Comparison of ENCODE assay signal across 1 cellular context in the genomic region with DNA sequence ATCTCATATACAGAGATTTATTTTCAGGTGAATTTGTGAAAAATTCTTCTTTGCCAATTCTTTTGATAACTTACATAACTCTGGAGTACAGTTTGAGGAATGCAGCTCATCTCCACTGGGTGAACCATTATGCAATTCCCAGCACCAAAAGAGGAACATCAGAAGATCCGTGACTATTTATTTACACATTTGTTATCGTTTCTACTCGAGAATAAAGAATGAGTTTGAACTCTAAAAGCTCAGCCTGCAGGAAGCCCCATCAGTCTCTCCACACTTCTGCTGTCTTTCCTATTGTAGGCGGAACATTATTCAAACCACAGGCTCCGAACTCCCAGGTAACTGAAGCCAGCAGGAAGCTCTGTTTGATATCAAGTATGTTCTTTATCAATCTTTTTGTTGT.
TF ChIP-seq lines count a peak whose summit lies in the region.

No MANE protein-coding gene starts in this region.

TF ChIP-seq in GM23338, 12 proteins besides CTCF, POLR2A, EP300 and RAD21 (continued from another document):
- TF ChIP-seq, protein P1, sequence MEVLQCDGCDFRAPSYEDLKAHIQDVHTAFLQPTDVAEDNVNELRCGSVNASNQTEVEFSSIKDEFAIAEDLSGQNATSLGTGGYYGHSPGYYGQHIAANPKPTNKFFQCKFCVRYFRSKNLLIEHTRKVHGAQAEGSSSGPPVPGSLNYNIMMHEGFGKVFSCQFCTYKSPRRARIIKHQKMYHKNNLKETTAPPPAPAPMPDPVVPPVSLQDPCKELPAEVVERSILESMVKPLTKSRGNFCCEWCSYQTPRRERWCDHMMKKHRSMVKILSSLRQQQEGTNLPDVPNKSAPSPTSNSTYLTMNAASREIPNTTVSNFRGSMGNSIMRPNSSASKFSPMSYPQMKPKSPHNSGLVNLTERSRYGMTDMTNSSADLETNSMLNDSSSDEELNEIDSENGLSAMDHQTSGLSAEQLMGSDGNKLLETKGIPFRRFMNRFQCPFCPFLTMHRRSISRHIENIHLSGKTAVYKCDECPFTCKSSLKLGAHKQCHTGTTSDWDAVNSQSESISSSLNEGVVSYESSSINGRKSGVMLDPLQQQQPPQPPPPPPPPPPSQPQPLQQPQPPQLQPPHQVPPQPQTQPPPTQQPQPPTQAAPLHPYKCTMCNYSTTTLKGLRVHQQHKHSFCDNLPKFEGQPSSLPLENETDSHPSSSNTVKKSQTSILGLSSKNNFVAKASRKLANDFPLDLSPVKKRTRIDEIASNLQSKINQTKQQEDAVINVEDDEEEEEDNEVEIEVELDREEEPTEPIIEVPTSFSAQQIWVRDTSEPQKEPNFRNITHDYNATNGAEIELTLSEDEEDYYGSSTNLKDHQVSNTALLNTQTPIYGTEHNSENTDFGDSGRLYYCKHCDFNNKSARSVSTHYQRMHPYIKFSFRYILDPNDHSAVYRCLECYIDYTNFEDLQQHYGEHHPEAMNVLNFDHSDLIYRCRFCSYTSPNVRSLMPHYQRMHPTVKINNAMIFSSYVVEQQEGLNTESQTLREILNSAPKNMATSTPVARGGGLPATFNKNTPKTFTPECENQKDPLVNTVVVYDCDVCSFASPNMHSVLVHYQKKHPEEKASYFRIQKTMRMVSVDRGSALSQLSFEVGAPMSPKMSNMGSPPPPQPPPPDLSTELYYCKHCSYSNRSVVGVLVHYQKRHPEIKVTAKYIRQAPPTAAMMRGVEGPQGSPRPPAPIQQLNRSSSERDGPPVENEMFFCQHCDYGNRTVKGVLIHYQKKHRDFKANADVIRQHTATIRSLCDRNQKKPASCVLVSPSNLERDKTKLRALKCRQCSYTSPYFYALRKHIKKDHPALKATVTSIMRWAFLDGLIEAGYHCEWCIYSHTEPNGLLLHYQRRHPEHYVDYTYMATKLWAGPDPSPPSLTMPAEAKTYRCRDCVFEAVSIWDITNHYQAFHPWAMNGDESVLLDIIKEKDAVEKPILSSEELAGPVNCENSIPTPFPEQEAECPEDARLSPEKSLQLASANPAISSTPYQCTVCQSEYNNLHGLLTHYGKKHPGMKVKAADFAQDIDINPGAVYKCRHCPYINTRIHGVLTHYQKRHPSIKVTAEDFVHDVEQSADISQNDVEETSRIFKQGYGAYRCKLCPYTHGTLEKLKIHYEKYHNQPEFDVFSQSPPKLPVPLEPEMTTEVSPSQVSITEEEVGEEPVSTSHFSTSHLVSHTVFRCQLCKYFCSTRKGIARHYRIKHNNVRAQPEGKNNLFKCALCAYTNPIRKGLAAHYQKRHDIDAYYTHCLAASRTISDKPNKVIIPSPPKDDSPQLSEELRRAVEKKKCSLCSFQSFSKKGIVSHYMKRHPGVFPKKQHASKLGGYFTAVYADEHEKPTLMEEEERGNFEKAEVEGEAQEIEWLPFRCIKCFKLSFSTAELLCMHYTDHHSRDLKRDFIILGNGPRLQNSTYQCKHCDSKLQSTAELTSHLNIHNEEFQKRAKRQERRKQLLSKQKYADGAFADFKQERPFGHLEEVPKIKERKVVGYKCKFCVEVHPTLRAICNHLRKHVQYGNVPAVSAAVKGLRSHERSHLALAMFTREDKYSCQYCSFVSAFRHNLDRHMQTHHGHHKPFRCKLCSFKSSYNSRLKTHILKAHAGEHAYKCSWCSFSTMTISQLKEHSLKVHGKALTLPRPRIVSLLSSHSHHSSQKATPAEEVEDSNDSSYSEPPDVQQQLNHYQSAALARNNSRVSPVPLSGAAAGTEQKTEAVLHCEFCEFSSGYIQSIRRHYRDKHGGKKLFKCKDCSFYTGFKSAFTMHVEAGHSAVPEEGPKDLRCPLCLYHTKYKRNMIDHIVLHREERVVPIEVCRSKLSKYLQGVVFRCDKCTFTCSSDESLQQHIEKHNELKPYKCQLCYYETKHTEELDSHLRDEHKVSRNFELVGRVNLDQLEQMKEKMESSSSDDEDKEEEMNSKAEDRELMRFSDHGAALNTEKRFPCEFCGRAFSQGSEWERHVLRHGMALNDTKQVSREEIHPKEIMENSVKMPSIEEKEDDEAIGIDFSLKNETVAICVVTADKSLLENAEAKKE (CRISPR knock-in tag; IDR thresholded peaks at IDR 0.05), result no peak
- TF ChIP-seq REST (IDR thresholded peaks at IDR 0.05; ENCODE audit: unreplicated experiment), result no peak
- no peak for TF ChIP-seq NANOG (IDR thresholded peaks at IDR 0.05; ENCODE audit: borderline replicate concordance)
- no peak for TF ChIP-seq CREB1 (CRISPR knock-in tag; IDR thresholded peaks at IDR 0.05; ENCODE audit: low read depth)
- no peak for TF ChIP-seq EZH2 (IDR thresholded peaks at IDR 0.05; ENCODE audit: low read depth, unreplicated experiment)
- no peak for TF ChIP-seq JUNB (IDR thresholded peaks at IDR 0.05; ENCODE audit: unreplicated experiment)
- no peak for TF ChIP-seq POLR2AphosphoS5 (IDR thresholded peaks at IDR 0.05; ENCODE audit: low read depth)
- TF ChIP-seq EZH2phosphoT487 (IDR thresholded peaks at IDR 0.05; ENCODE audit: unreplicated experiment), result no peak
- no peak for TF ChIP-seq STAT1 (IDR thresholded peaks at IDR 0.05; ENCODE audit: unreplicated experiment)
- TF ChIP-seq ZNF331 (CRISPR knock-in tag; IDR thresholded peaks at IDR 0.05; ENCODE audit: low read depth), result no peak
- no peak for TF ChIP-seq ETS1 (IDR thresholded peaks at IDR 0.05)
TF ChIP-seq in GM23338: peak in this region for 0.
